In genomic region chr6:31837612-31838553, GRCh38 we compare ENCODE assay signal across 8 cellular contexts. TPM values are rescaled to one million over a fixed set of nuclear protein-coding genes. Genes with fewer than 3 reads are reported as not detected.
DNase-seq lines count a peak whose midpoint lies in the region; ATAC-seq, FAIRE-seq and TF ChIP-seq lines count a peak whose summit lies in the region.

No MANE protein-coding gene starts in this region.

- intact Hi-C loops in left ventricle myocardium inferior (cut with micrococcal nuclease) (no loop called here), left ventricle myocardium superior (cut with micrococcal nuclease) (no loop called here), kidney (cut with DNase I) (no loop called here), vagina (cut with DNase I) (no loop called here)

- FAIRE-seq in kidney (lab: Jason Lieb, UNC), result no peak

- peak overlapping the region; percentile 99 for H3K4me3 ChIP-seq in left ventricle myocardium inferior
- peak overlapping the region; percentile 39 to 95 for H3K4me3 ChIP-seq in kidney (ENCODE audit: low read length in 2 of 2)
- H3K4me3 ChIP-seq in vagina, result peak overlapping the region in 1 of 2 donors; percentile 78

- no peaks in the 10 kb centered on the region for H3K9me3 Mint-ChIP-seq in activated T-helper 17 cell treated with anti-CD3 and anti-CD28 coated beads, Interleukin-2, amount 50 U/mL, for 72 hours

- peaks cover 76% of the 10 kb centered on the region for H3K36me3 Mint-ChIP-seq in activated T-helper 17 cell treated with anti-CD3 and anti-CD28 coated beads, Interleukin-2, amount 50 U/mL, for 72 hours (ENCODE audit: low read depth)

- TF ChIP-seq CTCF in left ventricle myocardium inferior (IDR thresholded peaks at IDR 0.05; ENCODE audit: borderline replicate concordance) (no peak), kidney (IDR thresholded peaks at IDR 0.05; ENCODE audit: borderline replicate concordance, extremely low read depth, insufficient read depth) (no peak), vagina (IDR thresholded peaks at IDR 0.05) (no peak)

- peak overlapping the region; percentile 89 for H3K27ac Mint-ChIP-seq in activated T-helper 17 cell treated with anti-CD3 and anti-CD28 coated beads, Interleukin-2, amount 50 U/mL, for 72 hours

- DNase-seq in left ventricle myocardium inferior, result no peak
- DNase-seq in left ventricle myocardium superior, result no peak
- peak; percentile 22 for DNase-seq in kidney
- DNase-seq in vagina (ENCODE audit: extremely low spot score in 2 of 2), result no peak
- DNase-seq in T-helper 9 cell, result no peak

- H3K27ac ChIP-seq in left ventricle myocardium inferior (replicated peaks), result peak overlapping the region; percentile 97
- H3K27ac ChIP-seq in kidney (ENCODE audit: low read depth in 2 of 2, low read length in 2 of 2), result no peak overlapping the region
- peak overlapping the region; percentile 94 for H3K27ac ChIP-seq in vagina

- peak overlapping the region in 1 of 2 donors; percentile 95 for H3K9ac ChIP-seq in kidney (ENCODE audit: low read length in 2 of 2)

- no peaks in the 10 kb centered on the region for H3K27me3 Mint-ChIP-seq in activated T-helper 17 cell treated with anti-CD3 and anti-CD28 coated beads, Interleukin-2, amount 50 U/mL, for 72 hours

- H3K9me3 ChIP-seq in left ventricle myocardium inferior (replicated peaks) (no peaks in the 10 kb centered on the region), kidney (ENCODE audit: control insufficient read depth in 1 of 2, low read length in 2 of 2) (no peaks in the 10 kb centered on the region), vagina (no peaks in the 10 kb centered on the region)

- peaks cover 23% of the 10 kb centered on the region for H3K4me1 Mint-ChIP-seq in activated T-helper 17 cell treated with anti-CD3 and anti-CD28 coated beads, Interleukin-2, amount 50 U/mL, for 72 hours

- ATAC-seq in left ventricle myocardium superior (no peak), HG03342 (IDR thresholded peaks at IDR 0.05; ENCODE audit: unreplicated experiment) (no peak), HG02970 (IDR thresholded peaks at IDR 0.05; ENCODE audit: low FRiP score, unreplicated experiment) (no peak)
- no peak for ATAC-seq in activated T-helper 17 cell treated with anti-CD3 and anti-CD28 coated beads, Interleukin-2, amount 50 U/mL, for 72 hours (replicated peaks)

- H3K4me1 ChIP-seq in left ventricle myocardium inferior (peaks cover 53% of the 10 kb centered on the region), kidney (ENCODE audit: control insufficient read depth in 1 of 2, insufficient read depth in 1 of 2, low read depth in 1 of 2, low read length in 2 of 2) (peaks cover 17 to 21% of the 10 kb centered on the region in 2 donors), vagina (peaks cover 50% of the 10 kb centered on the region)

- TF ChIP-seq POLR2A in vagina (IDR thresholded peaks at IDR 0.05), result no peak

- H3K27me3 ChIP-seq in left ventricle myocardium inferior (ENCODE audit: low read depth), result no peaks in the 10 kb centered on the region
- no peaks in the 10 kb centered on the region for H3K27me3 ChIP-seq in vagina

- H3K4me3 Mint-ChIP-seq in activated T-helper 17 cell treated with anti-CD3 and anti-CD28 coated beads, Interleukin-2, amount 50 U/mL, for 72 hours, result peak overlapping the region; percentile 96

- peaks cover 51% of the 10 kb centered on the region for H3K36me3 ChIP-seq in left ventricle myocardium inferior
- peaks cover 16% of the 10 kb centered on the region in 2 donors for H3K36me3 ChIP-seq in kidney (ENCODE audit: control insufficient read depth in 1 of 2, insufficient read depth in 2 of 2, low read length in 2 of 2)
- H3K36me3 ChIP-seq in vagina, result peaks cover 2 to 35% of the 10 kb centered on the region in 2 donors

RNA-seq across cellular contexts. Expression of gene HSPA1B, which starts 10.3 kb away (rescaled TPM):
- total RNA-seq in left ventricle myocardium inferior (184 TPM), left ventricle myocardium superior (233 TPM), kidney (142 TPM), vagina (466 TPM)
- 100 to 1,000 TPM in 1 of 2 donors, 10 to 100 TPM in 1; 78.4 to 118 TPM for total RNA-seq in activated T-helper 17 cell treated with anti-CD3 and anti-CD28 coated beads, Interleukin-2, amount 50 U/mL, for 72 hours
- 175 TPM for polyA plus RNA-seq in kidney (ENCODE audit: insufficient read depth, low read depth, low replicate concordance)

RNA-seq across cellular contexts. Expression of gene HSPA1A, which starts 22.5 kb away (rescaled TPM):
- total RNA-seq in left ventricle myocardium inferior, result 271 TPM
- 341 TPM for total RNA-seq in left ventricle myocardium superior
- 100 to 1,000 TPM; 124 to 189 TPM for total RNA-seq in activated T-helper 17 cell treated with anti-CD3 and anti-CD28 coated beads, Interleukin-2, amount 50 U/mL, for 72 hours
- total RNA-seq in kidney, result 133 TPM
- polyA plus RNA-seq in kidney (ENCODE audit: insufficient read depth, low read depth, low replicate concordance), result 209 TPM
- 345 TPM for total RNA-seq in vagina

RNA-seq across cellular contexts. Expression of gene HSPA1L, which starts 22.8 kb away (rescaled TPM):
- total RNA-seq in left ventricle myocardium inferior (2.2 TPM), left ventricle myocardium superior (2.0 TPM), kidney (1.7 TPM), vagina (0.98 TPM)
- total RNA-seq in activated T-helper 17 cell treated with anti-CD3 and anti-CD28 coated beads, Interleukin-2, amount 50 U/mL, for 72 hours, result 1 to 10 TPM; 2.7 to 2.9 TPM
- polyA plus RNA-seq in kidney (ENCODE audit: insufficient read depth, low read depth, low replicate concordance), result 2.3 TPM

RNA-seq across cellular contexts. Expression of gene NEU1, which starts 24.7 kb away (rescaled TPM):
- total RNA-seq in left ventricle myocardium inferior, result 26.0 TPM
- 24.9 TPM for total RNA-seq in left ventricle myocardium superior
- total RNA-seq in activated T-helper 17 cell treated with anti-CD3 and anti-CD28 coated beads, Interleukin-2, amount 50 U/mL, for 72 hours, result 10 to 100 TPM; 19.3 to 22.3 TPM
- 66.9 TPM for total RNA-seq in kidney
- polyA plus RNA-seq in kidney (ENCODE audit: insufficient read depth, low read depth, low replicate concordance), result 131 TPM
- 26.0 TPM for total RNA-seq in vagina

RNA-seq across cellular contexts. Expression of gene LSM2, which starts 31.1 kb away (rescaled TPM):
- 19.4 TPM for total RNA-seq in left ventricle myocardium inferior
- 20.1 TPM for total RNA-seq in left ventricle myocardium superior
- 100 to 1,000 TPM in 1 of 2 donors, 10 to 100 TPM in 1; 92.5 to 139 TPM for total RNA-seq in activated T-helper 17 cell treated with anti-CD3 and anti-CD28 coated beads, Interleukin-2, amount 50 U/mL, for 72 hours
- 41.6 TPM for total RNA-seq in kidney
- 70.6 TPM for polyA plus RNA-seq in kidney (ENCODE audit: insufficient read depth, low read depth, low replicate concordance)
- 51.6 TPM for total RNA-seq in vagina

Comparison
In these comparisons a context has a peak if more than half of its experiments do, and no peak if none do; other contexts are left out.
1. H3K27ac ChIP-seq: peak in left ventricle myocardium inferior (single experiment) and vagina (single experiment); none in kidney (0 of 2).